Comparison of ENCODE assay signal across 8 cellular contexts in the genomic region with DNA sequence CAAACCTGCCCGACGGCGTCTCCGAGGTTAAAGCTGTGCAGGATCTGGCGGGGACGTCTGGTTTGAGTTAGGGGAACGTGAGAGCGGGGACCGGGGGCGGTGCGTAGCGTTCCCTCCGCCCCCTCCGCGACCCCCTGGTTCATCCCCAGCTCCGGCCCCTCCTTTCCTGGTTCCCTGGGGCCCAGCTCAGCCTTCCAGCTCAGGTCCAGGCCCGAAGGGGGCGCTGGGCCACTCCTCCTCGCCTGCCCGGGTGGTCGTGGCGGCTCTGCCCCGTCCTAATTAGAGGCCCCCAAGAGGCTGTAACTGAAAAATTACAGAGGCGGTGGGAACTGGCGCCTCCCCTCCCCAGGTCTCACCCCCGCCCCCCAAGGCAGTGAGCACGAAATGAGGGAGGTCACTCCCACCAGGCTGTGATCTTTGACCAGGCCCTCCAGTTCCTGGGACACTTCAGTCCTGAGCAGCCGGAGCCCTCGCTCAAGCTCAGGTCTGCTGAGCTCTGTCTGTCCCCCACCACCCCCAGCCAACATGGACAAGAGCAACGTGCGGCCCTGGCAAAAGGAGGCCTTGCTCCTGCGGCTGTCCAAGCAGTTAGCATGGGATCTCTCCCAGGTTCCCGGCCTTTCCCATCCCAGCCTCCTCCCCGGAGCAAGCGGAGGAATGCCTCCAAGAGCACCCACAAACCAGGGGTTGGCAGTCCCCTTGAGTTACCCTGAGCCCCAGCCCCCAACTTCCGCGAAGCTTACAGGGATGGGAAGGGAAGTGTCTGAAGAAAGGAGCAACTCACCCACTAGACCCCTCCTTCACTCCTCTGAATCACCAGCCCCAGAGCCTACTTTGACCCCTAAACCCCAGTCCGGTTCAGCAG. TPM values are rescaled to one million over a fixed set of nuclear protein-coding genes. Genes with fewer than 3 reads are reported as not detected.
DNase-seq lines count a peak whose midpoint lies in the region; ATAC-seq and TF ChIP-seq lines count a peak whose summit lies in the region.

No MANE protein-coding gene starts in this region.

- H3K4me1 Mint-ChIP-seq in HFFc6 (ENCODE audit: low read depth) = peaks cover 49% of the 10 kb centered on the region
- H3K4me1 Mint-ChIP-seq in activated naive CD8-positive, alpha-beta T cell treated with anti-CD3 and anti-CD28 coated beads, Interleukin-2, amount 10 ng/mL, durations not matched to agents 7 days and 5 days = peaks cover 34% of the 10 kb centered on the region
- H3K4me1 Mint-ChIP-seq in stimulated activated naive B cell treated with anti-CD40 and anti-IgM and Interleukin-4, amounts not matched to agents 10 μg/mL and 1 μg/mL and 100 μg/mL, for 72 hours = peaks cover 20 to 34% of the 10 kb centered on the region in 2 donors

- H3K4me3 ChIP-seq in iPS-18a (ENCODE audit: low read length) = peak overlapping the region; percentile 65

- no peaks in the 10 kb centered on the region for H3K9me3 ChIP-seq in iPS-18a (ENCODE audit: control insufficient read depth, low read depth, low read length)

- H3K27me3 Mint-ChIP-seq in HFFc6 (ENCODE audit: insufficient read depth) = peaks cover 9% of the 10 kb centered on the region
- H3K27me3 Mint-ChIP-seq in activated naive CD8-positive, alpha-beta T cell treated with anti-CD3 and anti-CD28 coated beads, Interleukin-2, amount 10 ng/mL, durations not matched to agents 7 days and 5 days = no peaks in the 10 kb centered on the region
- no peaks in the 10 kb centered on the region for H3K27me3 Mint-ChIP-seq in stimulated activated naive B cell treated with anti-CD40 and anti-IgM and Interleukin-4, amounts not matched to agents 10 μg/mL and 1 μg/mL and 100 μg/mL, for 72 hours

- H3K27ac ChIP-seq in iPS-18a (ENCODE audit: low read length) = no peak overlapping the region

- no peaks in the 10 kb centered on the region for H3K27me3 ChIP-seq in iPS-18a (ENCODE audit: control insufficient read depth, insufficient read depth, low read length)

- H3K36me3 ChIP-seq in iPS-18a (ENCODE audit: control insufficient read depth, low read depth, low read length) = no peaks in the 10 kb centered on the region

- peaks cover under 1% of the 10 kb centered on the region; the same call in 1 of the 2 replicates for H3K9me3 Mint-ChIP-seq in HFFc6
- no peaks in the 10 kb centered on the region for H3K9me3 Mint-ChIP-seq in activated naive CD8-positive, alpha-beta T cell treated with anti-CD3 and anti-CD28 coated beads, Interleukin-2, amount 10 ng/mL, durations not matched to agents 7 days and 5 days
- H3K9me3 Mint-ChIP-seq in stimulated activated naive B cell treated with anti-CD40 and anti-IgM and Interleukin-4, amounts not matched to agents 10 μg/mL and 1 μg/mL and 100 μg/mL, for 72 hours = no peaks in the 10 kb centered on the region

- DNase-seq in HFFc6 = no peak
- no peak for DNase-seq in activated naive CD8-positive, alpha-beta T cell treated with anti-CD3 and anti-CD28 coated beads, Interleukin-2, amount 10 ng/mL, durations not matched to agents 7 days and 5 days
- no peak for DNase-seq in stimulated activated naive B cell treated with anti-CD40 and anti-IgM and Interleukin-4, amounts not matched to agents 10 μg/mL and 1 μg/mL and 100 μg/mL, for 72 hours
- no peak for DNase-seq in superior temporal gyrus (ENCODE audit: extremely low spot score)
- DNase-seq in cerebellar cortex (ENCODE audit: low spot score) = no peak

- H3K36me3 Mint-ChIP-seq in HFFc6 (ENCODE audit: low read depth) = peaks cover 22% of the 10 kb centered on the region
- peaks cover 12% of the 10 kb centered on the region for H3K36me3 Mint-ChIP-seq in activated naive CD8-positive, alpha-beta T cell treated with anti-CD3 and anti-CD28 coated beads, Interleukin-2, amount 10 ng/mL, durations not matched to agents 7 days and 5 days
- H3K36me3 Mint-ChIP-seq in stimulated activated naive B cell treated with anti-CD40 and anti-IgM and Interleukin-4, amounts not matched to agents 10 μg/mL and 1 μg/mL and 100 μg/mL, for 72 hours = no peaks in the 10 kb centered on the region

- H3K4me3 Mint-ChIP-seq in HFFc6 = peak overlapping the region; percentile 91
- H3K4me3 Mint-ChIP-seq in activated naive CD8-positive, alpha-beta T cell treated with anti-CD3 and anti-CD28 coated beads, Interleukin-2, amount 10 ng/mL, durations not matched to agents 7 days and 5 days = peak overlapping the region; percentile 92
- peak overlapping the region; percentile 91 to 92 for H3K4me3 Mint-ChIP-seq in stimulated activated naive B cell treated with anti-CD40 and anti-IgM and Interleukin-4, amounts not matched to agents 10 μg/mL and 1 μg/mL and 100 μg/mL, for 72 hours

- TF ChIP-seq CTCF in HFFc6 (IDR thresholded peaks at IDR 0.05) = peak; percentile 74

- peaks cover 20% of the 10 kb centered on the region for H3K4me1 ChIP-seq in iPS-18a (ENCODE audit: control insufficient read depth, low read depth, low read length)

- H3K27ac Mint-ChIP-seq in HFFc6 = peak overlapping the region; percentile 97
- H3K27ac Mint-ChIP-seq in activated naive CD8-positive, alpha-beta T cell treated with anti-CD3 and anti-CD28 coated beads, Interleukin-2, amount 10 ng/mL, durations not matched to agents 7 days and 5 days = peak overlapping the region; percentile 96
- H3K27ac Mint-ChIP-seq in stimulated activated naive B cell treated with anti-CD40 and anti-IgM and Interleukin-4, amounts not matched to agents 10 μg/mL and 1 μg/mL and 100 μg/mL, for 72 hours = peak overlapping the region; percentile 56

- ATAC-seq in activated naive CD8-positive, alpha-beta T cell treated with anti-CD3 and anti-CD28 coated beads, Interleukin-2, amount 10 ng/mL, durations not matched to agents 7 days and 5 days (ENCODE audit: low read depth) = no peak
- ATAC-seq in stimulated activated naive B cell treated with anti-CD40 and anti-IgM and Interleukin-4, amounts not matched to agents 10 μg/mL and 1 μg/mL and 100 μg/mL, for 72 hours (replicated peaks) = no peak
- ATAC-seq in HG02642 (IDR thresholded peaks at IDR 0.05; ENCODE audit: poor library complexity, unreplicated experiment) = no peak
- ATAC-seq in HG02938 (IDR thresholded peaks at IDR 0.05; ENCODE audit: unreplicated experiment) = no peak

- POLR2A ChIA-PET in activated naive CD8-positive, alpha-beta T cell treated with anti-CD3 and anti-CD28 coated beads, Interleukin-2, amount 10 ng/mL, durations not matched to agents 7 days and 5 days (lab: Charles Lee) = interaction anchor here (1.0 to 7.7 kb wide), 20 partner anchors 9 to 423 kb away, joined by 3 to 215 read pairs (median 6); partner anchors contain the start of genes B4GAT1, BRMS1, CCDC85B and DPP3

- peak overlapping the region; percentile 28 for H3K9ac ChIP-seq in iPS-18a (ENCODE audit: low read length)

RNA-seq across cellular contexts. Expression of gene CD248, which starts 3.3 kb away (rescaled TPM):
- 100 to 1,000 TPM; 437 to 739 (median 687) TPM for total RNA-seq in HFFc6 (2021; fragmentation: NEBNext Ultra II Directional; extraction: Animal tissue kit (Norgen Biotek cat#: 25700))
- 10 to 100 TPM; 80.3 to 85.5 TPM for total RNA-seq in activated naive CD8-positive, alpha-beta T cell treated with anti-CD3 and anti-CD28 coated beads, Interleukin-2, amount 10 ng/mL, durations not matched to agents 7 days and 5 days

RNA-seq across cellular contexts. Expression of gene TMEM151A, which starts 21.9 kb away (rescaled TPM):
- under 1 TPM in 2 of 6 experiments, not detected in 4; 0.07 to 0.11 TPM for total RNA-seq in HFFc6 (2021; fragmentation: NEBNext Ultra II Directional; extraction: Animal tissue kit (Norgen Biotek cat#: 25700))
- total RNA-seq in activated naive CD8-positive, alpha-beta T cell treated with anti-CD3 and anti-CD28 coated beads, Interleukin-2, amount 10 ng/mL, durations not matched to agents 7 days and 5 days = not detected

RNA-seq across cellular contexts. Expression of gene RIN1, which starts 22.7 kb away (rescaled TPM):
- total RNA-seq in HFFc6 (2021; fragmentation: NEBNext Ultra II Directional; extraction: Animal tissue kit (Norgen Biotek cat#: 25700)) = 10 to 100 TPM; 32.9 to 55.0 (median 49.8) TPM
- total RNA-seq in activated naive CD8-positive, alpha-beta T cell treated with anti-CD3 and anti-CD28 coated beads, Interleukin-2, amount 10 ng/mL, durations not matched to agents 7 days and 5 days = 1 to 10 TPM; 3.0 to 5.7 TPM

RNA-seq across cellular contexts. Expression of gene YIF1A, which starts 24.6 kb away (rescaled TPM):
- total RNA-seq in HFFc6 (2021; fragmentation: NEBNext Ultra II Directional; extraction: Animal tissue kit (Norgen Biotek cat#: 25700)) = 100 to 1,000 TPM; 150 to 183 (median 153) TPM
- 10 to 100 TPM; 44.5 to 45.5 TPM for total RNA-seq in activated naive CD8-positive, alpha-beta T cell treated with anti-CD3 and anti-CD28 coated beads, Interleukin-2, amount 10 ng/mL, durations not matched to agents 7 days and 5 days

RNA-seq across cellular contexts. Expression of gene BRMS1, which starts 31.4 kb away (rescaled TPM):
- total RNA-seq in HFFc6 (2021; fragmentation: NEBNext Ultra II Directional; extraction: Animal tissue kit (Norgen Biotek cat#: 25700)) = 10 to 100 TPM; 41.2 to 66.6 (median 61.2) TPM
- 10 to 100 TPM; 45.4 to 47.8 TPM for total RNA-seq in activated naive CD8-positive, alpha-beta T cell treated with anti-CD3 and anti-CD28 coated beads, Interleukin-2, amount 10 ng/mL, durations not matched to agents 7 days and 5 days

Comparison
In these comparisons a context has a peak if more than half of its experiments do, and no peak if none do; other contexts are left out.
1. RNA of gene CD248, which starts 3.3 kb away (total RNA-seq): 437 to 739 TPM in HFFc6; 80.3 to 85.5 TPM in activated naive CD8-positive, alpha-beta T cell treated with anti-CD3 and anti-CD28 coated beads, Interleukin-2, amount 10 ng/mL, durations not matched to agents 7 days and 5 days; every median in the first group is over 4 times any median in the second.
2. RNA of gene RIN1, which starts 22.7 kb away (total RNA-seq): 32.9 to 55.0 TPM in HFFc6; 3.0 to 5.7 TPM in activated naive CD8-positive, alpha-beta T cell treated with anti-CD3 and anti-CD28 coated beads, Interleukin-2, amount 10 ng/mL, durations not matched to agents 7 days and 5 days; every median in the first group is over 4 times any median in the second.
3. Peak in every context shown above with its lines, with median percentiles within 50 percentile points of each other: H3K27ac Mint-ChIP-seq and H3K4me3 Mint-ChIP-seq.